8 cellular contexts compared by ENCODE assay signal in genomic region chr19:11535792-11536595, GRCh38. TPM values are rescaled to one million over a fixed set of nuclear protein-coding genes. Genes with fewer than 3 reads are reported as not detected.
A peak's percentile ranks its signal among the peaks of the same experiment; 100 is the strongest.
DNase-seq lines count a peak whose midpoint lies in the region; ATAC-seq and TF ChIP-seq lines count a peak whose summit lies in the region.

No MANE protein-coding gene starts in this region.

- peak; percentile 84 for TF ChIP-seq CTCF in BE2C (IDR thresholded peaks at IDR 0.05; ENCODE audit: low read depth, low read length)
- TF ChIP-seq CTCF in glutamatergic neuron (IDR thresholded peaks at IDR 0.05; ENCODE audit: partially characterized antibody, unreplicated experiment), result peak; percentile 99
- peak in 2 of 3 donors; percentile 85 to 88 for TF ChIP-seq CTCF in omental fat pad (IDR thresholded peaks at IDR 0.05)
- TF ChIP-seq CTCF in suprapubic skin (IDR thresholded peaks at IDR 0.05), result peak; percentile 80 to 90

- no peaks in the 10 kb centered on the region for H3K27me3 ChIP-seq in BE2C
- peaks cover 19% of the 10 kb centered on the region for H3K27me3 ChIP-seq in suprapubic skin

- H3K4me1 ChIP-seq in BE2C, result no peaks in the 10 kb centered on the region; the same call in 1 of the 2 replicates
- H3K4me1 ChIP-seq in suprapubic skin, result peaks cover 14% of the 10 kb centered on the region

- peaks cover 8% of the 10 kb centered on the region for H3K27me3 Mint-ChIP-seq in activated naive CD4-positive, alpha-beta T cell treated with anti-CD3 and anti-CD28 coated beads, Interleukin-2, amount 50 U/mL, for 24 hours
- H3K27me3 Mint-ChIP-seq in glutamatergic neuron (ENCODE audit: unreplicated experiment), result peaks cover 7% of the 10 kb centered on the region

- H3K9me3 ChIP-seq in BE2C (no peaks in the 10 kb centered on the region), suprapubic skin (no peaks in the 10 kb centered on the region)

- DNase-seq in BE2C, result peak; percentile 96
- peak; percentile 89 for DNase-seq in LoVo (ENCODE audit: low spot score)
- DNase-seq in glutamatergic neuron, result peak; percentile 98
- DNase-seq in omental fat pad (ENCODE audit: low spot score), result peak; percentile 95
- peak; percentile 89 to 94 for DNase-seq in suprapubic skin (ENCODE audit: low spot score in 2 of 2)

- H3K4me3 ChIP-seq in BE2C (ENCODE audit: low read depth, low read length) (peak overlapping the region; percentile 58), suprapubic skin (peak overlapping the region; percentile 32)

- peak overlapping the region; percentile 71 for H3K4me3 Mint-ChIP-seq in activated naive CD4-positive, alpha-beta T cell treated with anti-CD3 and anti-CD28 coated beads, Interleukin-2, amount 50 U/mL, for 24 hours
- H3K4me3 Mint-ChIP-seq in glutamatergic neuron (ENCODE audit: unreplicated experiment), result peak overlapping the region; percentile 89

- no peaks in the 10 kb centered on the region for H3K9me3 Mint-ChIP-seq in activated naive CD4-positive, alpha-beta T cell treated with anti-CD3 and anti-CD28 coated beads, Interleukin-2, amount 50 U/mL, for 24 hours
- H3K9me3 Mint-ChIP-seq in glutamatergic neuron (ENCODE audit: unreplicated experiment), result peaks cover 6% of the 10 kb centered on the region

- 22% methylated on average over 31 of the region's 54 CpGs for WGBS in suprapubic skin

- H3K27ac Mint-ChIP-seq in activated naive CD4-positive, alpha-beta T cell treated with anti-CD3 and anti-CD28 coated beads, Interleukin-2, amount 50 U/mL, for 24 hours, result peak overlapping the region; percentile 38
- H3K27ac Mint-ChIP-seq in glutamatergic neuron (ENCODE audit: unreplicated experiment), result peak overlapping the region; percentile 90

- no peaks in the 10 kb centered on the region for H3K36me3 Mint-ChIP-seq in activated naive CD4-positive, alpha-beta T cell treated with anti-CD3 and anti-CD28 coated beads, Interleukin-2, amount 50 U/mL, for 24 hours
- H3K36me3 Mint-ChIP-seq in glutamatergic neuron (ENCODE audit: unreplicated experiment), result no peaks in the 10 kb centered on the region

- peaks cover 19% of the 10 kb centered on the region for H3K4me1 Mint-ChIP-seq in activated naive CD4-positive, alpha-beta T cell treated with anti-CD3 and anti-CD28 coated beads, Interleukin-2, amount 50 U/mL, for 24 hours
- H3K4me1 Mint-ChIP-seq in glutamatergic neuron (ENCODE audit: low read depth, unreplicated experiment), result peaks cover 2% of the 10 kb centered on the region

- no peak for TF ChIP-seq EP300 in suprapubic skin (IDR thresholded peaks at IDR 0.05)

- ATAC-seq in GM19438 (IDR thresholded peaks at IDR 0.05; ENCODE audit: low read depth, unreplicated experiment) (peak; percentile 74), SK-N-SH treated with all-trans-retinoic acid at 6 μM for 48 hours (peak; percentile 83), omental fat pad (ENCODE audit: low FRiP score) (peak; percentile 90)

- H3K36me3 ChIP-seq in BE2C (no peaks in the 10 kb centered on the region), suprapubic skin (no peaks in the 10 kb centered on the region)

- no peak for TF ChIP-seq POLR2A in suprapubic skin (IDR thresholded peaks at IDR 0.05)

- H3K27ac ChIP-seq in suprapubic skin, result peak overlapping the region; percentile 20

TF ChIP-seq in SK-N-SH treated with all-trans-retinoic acid at 6 μM for 48 hours, 23 proteins besides CTCF, POLR2A, EP300 and RAD21:
- no peak for TF ChIP-seq CSDC2 (CRISPR knock-in tag; IDR thresholded peaks at IDR 0.05)
- TF ChIP-seq ZFP30 (CRISPR knock-in tag; IDR thresholded peaks at IDR 0.05), result no peak
- 0 out of 2 replicates have a peak, but pooled peaks have one; percentile 40 for TF ChIP-seq ZFP3 (CRISPR knock-in tag; IDR thresholded peaks at IDR 0.05)
- TF ChIP-seq TOX (CRISPR knock-in tag; IDR thresholded peaks at IDR 0.05; ENCODE audit: borderline replicate concordance), result no peak
- no peak for TF ChIP-seq BACH2 (CRISPR knock-in tag; IDR thresholded peaks at IDR 0.05; ENCODE audit: borderline replicate concordance)
- no peak for TF ChIP-seq RARB (CRISPR knock-in tag; IDR thresholded peaks at IDR 0.05)
- TF ChIP-seq GLIS3 (CRISPR knock-in tag; IDR thresholded peaks at IDR 0.05), result peak; percentile 53; the same call in 1 of the 2 replicates
- TF ChIP-seq ZNF70 (CRISPR knock-in tag; IDR thresholded peaks at IDR 0.05), result no peak
- TF ChIP-seq PATZ1 (CRISPR knock-in tag; IDR thresholded peaks at IDR 0.05; ENCODE audit: borderline replicate concordance), result peak; percentile 76; the same call in 1 of the 2 replicates
- TF ChIP-seq ZNF8 (CRISPR knock-in tag; IDR thresholded peaks at IDR 0.05), result no peak
- peak; percentile 26; the same call in 1 of the 2 replicates for TF ChIP-seq TSHZ2 (CRISPR knock-in tag; IDR thresholded peaks at IDR 0.05)
- TF ChIP-seq TCF4 (CRISPR knock-in tag; IDR thresholded peaks at IDR 0.05; ENCODE audit: borderline replicate concordance), result no peak

RNA-seq across cellular contexts. Expression of gene CNN1, which starts 2.7 kb away (rescaled TPM):
- 1.4 TPM for polyA plus RNA-seq in BE2C (2012; ENCODE audit: insufficient read depth, insufficient read length, low read depth)
- 2.3 TPM for total RNA-seq in glutamatergic neuron (ENCODE audit: unreplicated experiment)
- total RNA-seq in omental fat pad, result 10 to 100 TPM in 2 of 4 donors, 1 to 10 TPM in 2; 6.4 to 43.8 (median 14.5) TPM
- total RNA-seq in suprapubic skin, result 10 to 100 TPM; 19.9 to 31.6 (median 24.2) TPM

RNA-seq across cellular contexts. Expression of gene ECSIT, which starts 7.1 kb away (rescaled TPM):
- 291 TPM for polyA plus RNA-seq in BE2C (2012; ENCODE audit: insufficient read depth, insufficient read length, low read depth)
- total RNA-seq in glutamatergic neuron (ENCODE audit: unreplicated experiment) (43.2 TPM), omental fat pad (10 to 100 TPM; 25.0 to 63.1 (median 33.2) TPM), suprapubic skin (10 to 100 TPM; 40.4 to 65.7 (median 57.8) TPM)

RNA-seq across cellular contexts. Expression of gene ELOF1, which starts 23.0 kb away (rescaled TPM):
- polyA plus RNA-seq in BE2C (2012; ENCODE audit: insufficient read depth, insufficient read length, low read depth), result 314 TPM
- total RNA-seq in glutamatergic neuron (ENCODE audit: unreplicated experiment) (50.7 TPM), omental fat pad (10 to 100 TPM; 32.0 to 39.8 (median 33.7) TPM), suprapubic skin (10 to 100 TPM; 30.6 to 55.3 (median 41.1) TPM)

RNA-seq across cellular contexts. Expression of gene ZNF653, which starts 30.4 kb away (rescaled TPM):
- 15.6 TPM for polyA plus RNA-seq in BE2C (2012; ENCODE audit: insufficient read depth, insufficient read length, low read depth)
- total RNA-seq in glutamatergic neuron (ENCODE audit: unreplicated experiment) (19.2 TPM), omental fat pad (1 to 10 TPM; 3.3 to 8.4 (median 5.3) TPM), suprapubic skin (10 to 100 TPM; 10.1 to 19.1 (median 11.8) TPM)

RNA-seq across cellular contexts. Expression of gene ACP5, which starts 41.5 kb away (rescaled TPM):
- 118 TPM for polyA plus RNA-seq in BE2C (2012; ENCODE audit: insufficient read depth, insufficient read length, low read depth)
- total RNA-seq in glutamatergic neuron (ENCODE audit: unreplicated experiment), result not detected
- 100 to 1,000 TPM in 1 of 4 donors, 10 to 100 TPM in 3; 24.4 to 133 (median 36.1) TPM for total RNA-seq in omental fat pad
- 10 to 100 TPM; 18.0 to 40.1 (median 32.8) TPM for total RNA-seq in suprapubic skin

Comparison
In these comparisons a context has a peak if more than half of its experiments do, and no peak if none do; other contexts are left out.
1. Peak in every context shown above with its lines: DNase-seq, ATAC-seq, H3K4me3 ChIP-seq and H3K27ac ChIP-seq.